Comparison of ENCODE assay signal across 8 cellular contexts in the genomic region with DNA sequence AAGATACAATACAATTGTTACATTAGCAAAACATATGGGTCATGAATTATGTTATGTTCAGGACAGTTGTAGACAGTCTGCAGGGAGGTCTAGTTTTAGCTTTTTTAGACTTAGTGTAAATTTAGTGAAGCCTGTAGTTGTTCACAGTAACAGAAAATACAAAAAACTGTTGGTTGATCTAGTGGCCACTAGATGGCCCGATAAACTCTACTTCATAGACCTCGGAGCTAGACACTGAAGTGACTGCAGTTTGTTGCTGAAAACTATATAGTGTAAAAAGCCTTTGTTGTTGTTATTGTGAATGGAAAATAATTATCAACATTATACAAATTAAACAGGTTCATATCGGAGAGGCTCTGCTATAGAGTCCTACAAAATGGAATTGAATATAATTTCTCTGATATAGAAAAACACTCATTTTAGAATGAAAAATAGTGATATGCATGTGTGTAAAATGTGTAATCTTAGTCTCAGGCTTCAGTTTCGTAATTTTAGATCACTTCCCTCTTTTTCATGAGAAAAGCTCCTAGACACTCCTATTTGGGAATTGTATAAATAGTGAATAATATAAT.
DNase-seq lines count a peak whose midpoint lies in the region; ATAC-seq and TF ChIP-seq lines count a peak whose summit lies in the region.

No MANE protein-coding gene starts in this region.

- no peaks in the 10 kb centered on the region for H3K9me3 ChIP-seq in RWPE2 (ENCODE audit: severe bottlenecking)

- peaks cover 33% of the 10 kb centered on the region for H3K27me3 ChIP-seq in RWPE2 (ENCODE audit: insufficient read depth, poor library complexity, severe bottlenecking)

- ATAC-seq in RWPE2 (ENCODE audit: low read depth) (peak; percentile 84), HG03442 (IDR thresholded peaks at IDR 0.05; ENCODE audit: unreplicated experiment) (no peak), HG03097 (IDR thresholded peaks at IDR 0.05; ENCODE audit: low FRiP score, unreplicated experiment) (no peak), HG03159 (IDR thresholded peaks at IDR 0.05; ENCODE audit: unreplicated experiment) (no peak)

- H3K27ac ChIP-seq in RWPE2 (ENCODE audit: poor library complexity, severe bottlenecking) (no peak overlapping the region), coronary artery (no peak overlapping the region)

- no peak overlapping the region for H3K4me3 ChIP-seq in RWPE2 (ENCODE audit: severe bottlenecking)
- no peak overlapping the region for H3K4me3 ChIP-seq in coronary artery

- H3K4me1 ChIP-seq in RWPE2 (ENCODE audit: insufficient read depth, poor library complexity, severe bottlenecking): no peaks in the 10 kb centered on the region

- TF ChIP-seq CTCF in AG09319 (IDR thresholded peaks at IDR 0.05; ENCODE audit: low read depth, low read length) (peak; percentile 27), RWPE2 (IDR thresholded peaks at IDR 0.05; ENCODE audit: poor library complexity, severe bottlenecking) (peak; percentile 87), coronary artery (IDR thresholded peaks at IDR 0.05) (no peak)

- H3K36me3 ChIP-seq in RWPE2 (ENCODE audit: low read depth): no peaks in the 10 kb centered on the region

- DNase-seq in AG09319 (ENCODE audit: extremely low read depth, low read depth): no peak
- peak; percentile 21 for DNase-seq in HPDE6-E6E7 (ENCODE audit: extremely low spot score)
- DNase-seq in RWPE2 (ENCODE audit: low spot score): no peak
- DNase-seq in inferior parietal cortex (ENCODE audit: extremely low spot score): peak; percentile 45
- DNase-seq in coronary artery (ENCODE audit: low spot score): no peak

Comparison
In these comparisons a context has a peak if more than half of its experiments do, and no peak if none do; other contexts are left out.
1. DNase-seq: peak in HPDE6-E6E7 (single experiment) and inferior parietal cortex (single experiment); none in AG09319 (single experiment), RWPE2 (single experiment) and coronary artery (single experiment).